In genomic region chr17:74923538-74924249, GRCh38 we compare ENCODE assay signal across 8 cellular contexts. TPM values are rescaled to one million over a fixed set of nuclear protein-coding genes. Genes with fewer than 3 reads are reported as not detected.
DNase-seq lines count a peak whose midpoint lies in the region; ATAC-seq and TF ChIP-seq lines count a peak whose summit lies in the region.

No MANE protein-coding gene starts in this region.

- 2 to 3% (median 2%) methylated on average over 49 to 59 of the region's 59 CpGs for WGBS in psoas muscle, 3 donors

- peak overlapping the region; percentile 37 for H3K4me3 ChIP-seq in HEK293 (ENCODE audit: low read depth, low read length)
- H3K4me3 ChIP-seq in cardiac muscle cell: peak overlapping the region; percentile 27
- H3K4me3 ChIP-seq in psoas muscle: peak overlapping the region; percentile 54
- peak overlapping the region; percentile 27 to 32 for H3K4me3 ChIP-seq in uterus

- H3K4me1 ChIP-seq in HEK293 (ENCODE audit: control insufficient read depth, insufficient read depth, low read length) (no peaks in the 10 kb centered on the region), cardiac muscle cell (ENCODE audit: low read depth) (peaks cover 4% of the 10 kb centered on the region), psoas muscle (peaks cover 14% of the 10 kb centered on the region), uterus (peaks cover 0 to 11% of the 10 kb centered on the region in 2 donors)

- H3K36me3 ChIP-seq in HEK293 (ENCODE audit: control insufficient read depth in 2 of 2, insufficient read depth in 1 of 2, low read length in 2 of 2): peaks cover 0 to 5% of the 10 kb centered on the region in 2 experiments; a peak in 1 of 3 replicates
- H3K36me3 ChIP-seq in cardiac muscle cell: no peaks in the 10 kb centered on the region
- no peaks in the 10 kb centered on the region for H3K36me3 ChIP-seq in psoas muscle (ENCODE audit: insufficient read depth in 1 of 2, low read depth in 1 of 2)
- H3K36me3 ChIP-seq in uterus: no peaks in the 10 kb centered on the region

- CTCF ChIA-PET in HEK293 (lab: Yijun Ruan, JAX): interaction anchor here (0.6 to 6.3 kb wide), 24 partner anchors 9 to 278 kb away, joined by 3 to 69 read pairs (median 3); no protein-coding TSS in a partner anchor

- no peak for TF ChIP-seq POLR2A in uterus (IDR thresholded peaks at IDR 0.05)

- H3K27me3 ChIP-seq in cardiac muscle cell (peaks cover 64% of the 10 kb centered on the region), psoas muscle (ENCODE audit: insufficient read depth in 3 of 3, low read length in 2 of 3) (peaks cover 0 to 89% (median 25%) of the 10 kb centered on the region in 3 donors), uterus (no peaks in the 10 kb centered on the region)

- DNase-seq in Ammon's horn (ENCODE audit: low spot score): peak; percentile 55
- DNase-seq in activated naive CD4-positive, alpha-beta T cell treated with anti-CD3 and anti-CD28 coated beads, Interleukin-2, amount 50 U/mL, for 16 hours: peak; percentile 76
- DNase-seq in cardiac muscle cell (ENCODE audit: low read depth in 1 of 2, low spot score in 1 of 2): peak; percentile 53 to 70
- peak; percentile 79 to 82 for DNase-seq in psoas muscle
- DNase-seq in uterus: peak; percentile 59 to 62

- ATAC-seq in SK-N-SH treated with all-trans-retinoic acid at 6 μM for 48 hours: peak; percentile 84
- ATAC-seq in psoas muscle: peak; percentile 68 to 87 (median 74)
- no peak for ATAC-seq in GM21619 (IDR thresholded peaks at IDR 0.05; ENCODE audit: unreplicated experiment)

- TF ChIP-seq CTCF in HEK293 (tag by site-specific recombination; IDR thresholded peaks at IDR 0.05): peak; percentile 90
- peak; percentile 57 for TF ChIP-seq CTCF in cardiac muscle cell (IDR thresholded peaks at IDR 0.05; ENCODE audit: low read depth, low read length)
- TF ChIP-seq CTCF in psoas muscle (IDR thresholded peaks at IDR 0.05): peak; percentile 74
- peak; percentile 62 to 84 (median 72) for TF ChIP-seq CTCF in uterus (IDR thresholded peaks at IDR 0.05)

- H3K27ac ChIP-seq in HEK293 (ENCODE audit: extremely low read depth, low read depth, low read length) (no peak overlapping the region), cardiac muscle cell (no peak overlapping the region), psoas muscle (no peak overlapping the region), uterus (no peak overlapping the region)

- intact Hi-C loops in psoas muscle (cut with DNase I) (loop anchor here in 1 of 2 donors (2.0 kb wide), 1 partner anchor 35 kb away; no protein-coding TSS in a partner anchor), uterus (cut with DNase I; ENCODE audit: low total_unique reads) (no loop called here)

- H3K9me3 ChIP-seq in HEK293 (ENCODE audit: control insufficient read depth, insufficient read depth, low read depth, low read length): no peaks in the 10 kb centered on the region
- H3K9me3 ChIP-seq in cardiac muscle cell (ENCODE audit: low read depth): no peaks in the 10 kb centered on the region
- no peaks in the 10 kb centered on the region for H3K9me3 ChIP-seq in psoas muscle
- no peaks in the 10 kb centered on the region for H3K9me3 ChIP-seq in uterus

- POLR2A ChIA-PET in HEK293 (lab: Yijun Ruan, JAX): interaction anchor here (0.5 to 2.5 kb wide), 4 partner anchors 34 to 148 kb away, joined by 3 to 8 read pairs (median 4); partner anchors contain the start of genes FDXR and NAT9

TF ChIP-seq in HEK293, 187 proteins besides CTCF, POLR2A, EP300 and RAD21 (continues in another document):
- TF ChIP-seq ZNF837 (tag by site-specific recombination; IDR thresholded peaks at IDR 0.05) (no peak), MYNN (tag by site-specific recombination; IDR thresholded peaks at IDR 0.05; ENCODE audit: borderline replicate concordance) (no peak), SP7 (tag by site-specific recombination; IDR thresholded peaks at IDR 0.05) (peak; percentile 45; the same call in 1 of the 2 replicates), SETDB1 (IDR thresholded peaks at IDR 0.05; ENCODE audit: insufficient read length, low read length) (no peak), ZNF202 (tag by site-specific recombination; IDR thresholded peaks at IDR 0.05; ENCODE audit: borderline replicate concordance) (no peak), ZNF184 (tag by site-specific recombination; IDR thresholded peaks at IDR 0.05) (no peak), ZFP37 (tag by site-specific recombination; IDR thresholded peaks at IDR 0.05) (0 out of 2 replicates have a peak, but pooled peaks have one; percentile 56)
- TF ChIP-seq, protein P1, sequence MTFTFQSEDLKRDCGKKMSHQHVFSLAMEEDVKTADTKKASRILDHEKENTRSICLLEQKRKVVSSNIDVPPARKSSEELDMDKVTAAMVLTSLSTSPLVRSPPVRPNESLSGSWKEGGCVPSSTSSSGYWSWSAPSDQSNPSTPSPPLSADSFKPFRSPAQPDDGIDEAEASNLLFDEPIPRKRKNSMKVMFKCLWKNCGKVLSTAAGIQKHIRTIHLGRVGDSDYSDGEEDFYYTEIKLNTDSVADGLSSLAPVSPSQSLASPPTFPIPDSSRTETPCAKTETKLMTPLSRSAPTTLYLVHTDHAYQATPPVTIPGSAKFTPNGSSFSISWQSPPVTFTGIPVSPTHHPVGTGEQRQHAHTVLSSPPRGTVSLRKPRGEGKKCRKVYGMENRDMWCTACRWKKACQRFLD (tag by site-specific recombination; IDR thresholded peaks at IDR 0.05): no peak
- TF ChIP-seq, protein P2, sequence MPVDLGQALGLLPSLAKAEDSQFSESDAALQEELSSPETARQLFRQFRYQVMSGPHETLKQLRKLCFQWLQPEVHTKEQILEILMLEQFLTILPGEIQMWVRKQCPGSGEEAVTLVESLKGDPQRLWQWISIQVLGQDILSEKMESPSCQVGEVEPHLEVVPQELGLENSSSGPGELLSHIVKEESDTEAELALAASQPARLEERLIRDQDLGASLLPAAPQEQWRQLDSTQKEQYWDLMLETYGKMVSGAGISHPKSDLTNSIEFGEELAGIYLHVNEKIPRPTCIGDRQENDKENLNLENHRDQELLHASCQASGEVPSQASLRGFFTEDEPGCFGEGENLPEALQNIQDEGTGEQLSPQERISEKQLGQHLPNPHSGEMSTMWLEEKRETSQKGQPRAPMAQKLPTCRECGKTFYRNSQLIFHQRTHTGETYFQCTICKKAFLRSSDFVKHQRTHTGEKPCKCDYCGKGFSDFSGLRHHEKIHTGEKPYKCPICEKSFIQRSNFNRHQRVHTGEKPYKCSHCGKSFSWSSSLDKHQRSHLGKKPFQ (tag by site-specific recombination; IDR thresholded peaks at IDR 0.05): no peak

TF ChIP-seq in SK-N-SH treated with all-trans-retinoic acid at 6 μM for 48 hours, 23 proteins besides CTCF, POLR2A, EP300 and RAD21 (continues in another document):
- TF ChIP-seq SNAI2 (CRISPR knock-in tag; IDR thresholded peaks at IDR 0.05) (no peak), ZFP3 (CRISPR knock-in tag; IDR thresholded peaks at IDR 0.05) (no peak), CREB5 (CRISPR knock-in tag; IDR thresholded peaks at IDR 0.05; ENCODE audit: low read depth) (no peak), ISL1 (CRISPR knock-in tag; IDR thresholded peaks at IDR 0.05) (no peak), CSRNP3 (CRISPR knock-in tag; IDR thresholded peaks at IDR 0.05) (no peak), OSR1 (CRISPR knock-in tag; IDR thresholded peaks at IDR 0.05) (no peak), ZFP30 (CRISPR knock-in tag; IDR thresholded peaks at IDR 0.05) (no peak)

RNA-seq across cellular contexts. Expression of gene OTOP2, which starts 0.4 kb away (rescaled TPM):
- total RNA-seq in cardiac muscle cell (not detected in 2 replicates), psoas muscle (not detected), uterus (under 1 TPM in 1 of 4 donors, not detected in 3; 0.46 TPM)
- polyA plus RNA-seq in cardiac muscle cell (not detected in 2 replicates), psoas muscle (not detected)

RNA-seq across cellular contexts. Expression of gene USH1G, which starts 0.6 kb away (rescaled TPM):
- 2.5 and 4.0 TPM in 2 replicates for total RNA-seq in cardiac muscle cell
- 1.9 and 3.1 TPM in 2 replicates for polyA plus RNA-seq in cardiac muscle cell
- not detected for total RNA-seq in psoas muscle
- polyA plus RNA-seq in psoas muscle: not detected
- 1 to 10 TPM in 2 of 4 donors, not detected in 2; 1.5 to 6.1 TPM for total RNA-seq in uterus

RNA-seq across cellular contexts. Expression of gene OTOP3, which starts 12.0 kb away (rescaled TPM):
- total RNA-seq in cardiac muscle cell: not detected in 2 replicates
- not detected in 2 replicates for polyA plus RNA-seq in cardiac muscle cell
- not detected for total RNA-seq in psoas muscle
- polyA plus RNA-seq in psoas muscle: under 1 TPM in 1 of 3 donors, not detected in 2; 0.04 TPM
- not detected for total RNA-seq in uterus

RNA-seq across cellular contexts. Expression of gene FADS6, which starts 30.3 kb away (rescaled TPM):
- 0.83 and 0.85 TPM in 2 replicates for total RNA-seq in cardiac muscle cell
- 0.76 and 1.3 TPM in 2 replicates for polyA plus RNA-seq in cardiac muscle cell
- total RNA-seq in psoas muscle: not detected
- polyA plus RNA-seq in psoas muscle: under 1 TPM in 1 of 3 donors, not detected in 2; 0.01 TPM
- total RNA-seq in uterus: not detected

RNA-seq across cellular contexts. Expression of gene HID1, which starts 48.9 kb away (rescaled TPM):
- total RNA-seq in cardiac muscle cell (35.2 and 46.3 TPM in 2 replicates), psoas muscle (10 to 100 TPM in 1 of 4 donors, 1 to 10 TPM in 3; 1.7 to 10.4 (median 2.8) TPM), uterus (10 to 100 TPM in 2 of 4 donors, 1 to 10 TPM in 2; 4.4 to 46.2 (median 22.6) TPM)
- polyA plus RNA-seq in cardiac muscle cell (45.4 and 57.3 TPM in 2 replicates), psoas muscle (1 to 10 TPM; 2.3 to 4.8 (median 2.3) TPM)
